ENCODE assay signal across 2 cellular contexts in genomic region chr13:95275322-95276118, GRCh38.
TF ChIP-seq lines count a peak whose summit lies in the region.

No MANE protein-coding gene starts in this region.

TF ChIP-seq in A549, 52 proteins besides CTCF, POLR2A, EP300 and RAD21:
- TF ChIP-seq TP53 (CRISPR knock-in tag; IDR thresholded peaks at IDR 0.05): no peak
- peak; percentile 12 to 56; a peak in 1 of 4 replicates for TF ChIP-seq CEBPB (IDR thresholded peaks at IDR 0.05)
- no peak for TF ChIP-seq PHF8 (IDR thresholded peaks at IDR 0.05; ENCODE audit: borderline replicate concordance, low read depth)

TF ChIP-seq in GM12878, 131 proteins besides CTCF, POLR2A, EP300 and RAD21:
- TF ChIP-seq NR2F1 (conservative IDR thresholded peaks at IDR 0.05): no peak
- no peak for TF ChIP-seq SRF (IDR thresholded peaks at IDR 0.05; ENCODE audit: low read depth in 2 of 2, low read length in 2 of 2)
- TF ChIP-seq TCF3 (IDR thresholded peaks at IDR 0.05; ENCODE audit: borderline replicate concordance, insufficient read depth, low read depth, low read length): no peak
- no peak for TF ChIP-seq HDGF (IDR thresholded peaks at IDR 0.05)
- no peak for TF ChIP-seq CHD1 (IDR thresholded peaks at IDR 0.05; ENCODE audit: low read depth, low read length)
- TF ChIP-seq CUX1 (IDR thresholded peaks at IDR 0.05; ENCODE audit: insufficient replicate concordance, low read depth, low read length): no peak
- TF ChIP-seq ZBTB11 (CRISPR knock-in tag; IDR thresholded peaks at IDR 0.05): no peak
- no peak for TF ChIP-seq POLR2AphosphoS2 (IDR thresholded peaks at IDR 0.05; ENCODE audit: low read depth, low read length)
- TF ChIP-seq BMI1 (IDR thresholded peaks at IDR 0.05; ENCODE audit: borderline replicate concordance): no peak
- no peak for TF ChIP-seq CHD4 (IDR thresholded peaks at IDR 0.05)
- TF ChIP-seq NFXL1 (IDR thresholded peaks at IDR 0.05; ENCODE audit: borderline replicate concordance): no peak
